ENCODE assay signal across 24 cellular contexts in the genomic region with DNA sequence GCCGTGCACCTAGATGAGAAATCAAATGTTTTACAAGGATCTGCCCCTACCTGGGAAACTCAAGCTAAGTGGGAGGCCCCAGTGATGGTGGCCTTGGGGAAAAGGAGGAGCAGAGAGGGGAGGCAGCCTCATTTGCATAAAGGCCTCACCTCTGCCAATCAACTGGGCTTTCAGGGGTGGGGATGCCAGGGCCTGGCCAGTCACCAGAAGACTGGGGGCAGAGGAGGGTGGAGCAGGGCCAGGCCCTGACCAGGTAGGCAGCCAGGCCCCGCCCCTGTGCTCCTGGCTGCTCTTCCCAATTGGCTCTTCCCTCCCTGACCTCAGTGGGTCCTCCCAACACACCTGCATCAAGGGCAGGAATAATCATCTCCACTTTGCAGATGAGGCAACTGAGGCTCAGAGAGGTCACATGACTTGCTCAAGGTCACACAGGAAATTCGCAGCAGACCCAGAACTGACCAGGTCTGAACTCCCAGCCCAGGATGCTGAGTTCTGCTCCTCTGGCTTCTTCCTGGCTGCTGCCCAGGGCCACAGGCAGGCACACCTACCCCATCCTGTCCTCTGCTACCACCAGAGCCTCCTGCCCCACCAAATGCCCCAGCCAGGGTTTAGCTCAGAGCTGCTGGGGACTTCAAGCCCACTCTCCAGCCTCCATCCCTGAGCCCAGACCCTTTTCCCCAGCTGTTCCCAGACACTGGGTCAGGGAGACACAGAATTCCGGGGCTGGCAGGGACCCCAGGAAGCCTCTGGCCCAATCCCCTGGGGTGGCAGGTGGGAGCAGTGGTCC.
DNase-seq lines count a peak whose midpoint lies in the region; ATAC-seq, FAIRE-seq and TF ChIP-seq lines count a peak whose summit lies in the region.
"Had no signal": no experiment of that assay in that cellular context is flagged by ENCODE, and none has a peak within 500 bp of the region (broad histone marks: within the 10 kb centered on the region; RNA-seq: fewer than 3 reads in every experiment).

No MANE protein-coding gene starts in this region.

- H3K36me3 ChIP-seq in H1 (ENCODE audit: control insufficient read depth in 2 of 4, insufficient read depth in 4 of 4, low read length in 3 of 4) = no peaks in the 10 kb centered on the region

- no peaks in the 10 kb centered on the region for H4K20me1 ChIP-seq in H1 (replicated peaks in 1 of 2; ENCODE audit: control insufficient read depth in 1 of 2, insufficient read depth in 2 of 2, low read length in 2 of 2)

- no peak overlapping the region for H2BK20ac ChIP-seq in H1 (ENCODE audit: low read length)

- no peak overlapping the region for H4K5ac ChIP-seq in H1 (ENCODE audit: insufficient read length, low read depth, low read length)

- no peak overlapping the region for H2BK5ac ChIP-seq in H1 (ENCODE audit: low read depth, low read length)

- H3K9me3 ChIP-seq in H1 (ENCODE audit: insufficient read depth in 2 of 2, low read depth in 1 of 2, low read length in 1 of 2) = peaks cover 5 to 8% of the 10 kb centered on the region in 2 experiments; a peak in 1 of 4 replicates

- H3K27ac ChIP-seq in H1 (ENCODE audit: low read depth, low read length) = no peak overlapping the region
- H3K27ac ChIP-seq: C4-2B had no signal

- no peak overlapping the region for H3K23ac ChIP-seq in H1 (ENCODE audit: insufficient read length)

- H2BK12ac ChIP-seq in H1 (ENCODE audit: low read depth, low read length) = peak overlapping the region; percentile 50; the same call in 1 of the 2 replicates

- H3K18ac ChIP-seq in H1 (ENCODE audit: extremely low read depth, low read length) = no peak overlapping the region

- H3K79me1 ChIP-seq in H1 (ENCODE audit: low read depth, low read length) = no peaks in the 10 kb centered on the region

- 89% methylated on average over 3 of the region's 4 CpGs; no CpG with 5 or more reads in 1 of the 2 experiments for WGBS in H1 (ENCODE audit: extremely low coverage in 1 of 2, insufficient coverage in 1 of 2, insufficient read length in 1 of 2, insufficient replicate concordance in 2 of 2, low coverage in 1 of 2, low lambda C conversion rate in 2 of 2, missing lambda C conversion rate in 1 of 2), 2 experiments

- H3K79me2 ChIP-seq in H1 (ENCODE audit: control insufficient read depth in 1 of 2, insufficient read depth in 2 of 2, low read length in 2 of 2) = no peaks in the 10 kb centered on the region

- TF ChIP-seq POLR2A in H1 (IDR thresholded peaks at IDR 0.05; ENCODE audit: control extremely low read depth in 1 of 2, low read depth in 2 of 2, low read length in 2 of 2) = no peak

- H4K91ac ChIP-seq in H1 (replicated peaks; ENCODE audit: insufficient read length, low read length) = no peak overlapping the region

- no peaks in the 10 kb centered on the region; a peak in 1 of 7 replicates for H3K27me3 ChIP-seq in H1 (replicated peaks in 1 of 4; ENCODE audit: control insufficient read depth in 3 of 4, extremely low read depth in 1 of 4, insufficient read depth in 3 of 4, low read length in 3 of 4)

- DNase-seq in activated CD8-positive, alpha-beta memory T cell treated with anti-CD3 and anti-CD28 coated beads, Interleukin-2, amount 50 U/mL, for 48 hours = peak; percentile 12
- no peak for DNase-seq in activated CD8-positive, alpha-beta memory T cell treated with anti-CD3 and anti-CD28 coated beads, Interleukin-2, amount 50 U/mL, for 4 hours
- DNase-seq in H1 (ENCODE audit: low read depth in 1 of 2, low spot score in 2 of 2) (no peak), osteocyte (ENCODE audit: extremely low spot score, unreplicated experiment) (peak; percentile 68), glomerular visceral epithelial cell (ENCODE audit: extremely low spot score) (no peak)
- no peak for DNase-seq in activated naive CD8-positive, alpha-beta T cell treated with anti-CD3 and anti-CD28 coated beads for 36 hours
- DNase-seq in activated CD4-positive, alpha-beta memory T cell treated with anti-CD3 and anti-CD28 coated beads, Interleukin-2, amount 10 ng/mL, durations not matched to agents 7 days and 5 days = no peak
- DNase-seq: 8988T; AML-193; Calu3; CD8-positive, alpha-beta memory T cell; DMS153; NCI-H1105; NCI-H1694; NCI-H2081; NCI-H2171 treated with DMSO at 0.1 percent for 48 hours; NCI-H524 treated with DMSO at 0.1 percent for 48 hours; SIG-M5 had no signal

- no peaks in the 10 kb centered on the region for H3K4me1 Mint-ChIP-seq in osteocyte (ENCODE audit: unreplicated experiment)
- no peaks in the 10 kb centered on the region for H3K4me1 Mint-ChIP-seq in activated naive CD8-positive, alpha-beta T cell treated with anti-CD3 and anti-CD28 coated beads for 36 hours
- H3K4me1 Mint-ChIP-seq in activated CD4-positive, alpha-beta memory T cell treated with anti-CD3 and anti-CD28 coated beads, Interleukin-2, amount 10 ng/mL, durations not matched to agents 7 days and 5 days = no peaks in the 10 kb centered on the region

- H2BK120ac ChIP-seq in H1 (replicated peaks; ENCODE audit: low read depth, low read length) = no peak overlapping the region

- no peak overlapping the region for H3K27ac Mint-ChIP-seq in osteocyte (ENCODE audit: unreplicated experiment)
- no peak overlapping the region for H3K27ac Mint-ChIP-seq in activated naive CD8-positive, alpha-beta T cell treated with anti-CD3 and anti-CD28 coated beads for 36 hours
- no peak overlapping the region for H3K27ac Mint-ChIP-seq in activated CD4-positive, alpha-beta memory T cell treated with anti-CD3 and anti-CD28 coated beads, Interleukin-2, amount 10 ng/mL, durations not matched to agents 7 days and 5 days

- no peak overlapping the region for H3K9ac ChIP-seq in H1 (replicated peaks in 1 of 4; ENCODE audit: extremely low read depth in 1 of 4, low read depth in 3 of 4, low read length in 3 of 4)

- no peak for FAIRE-seq in H1 (lab: Jason Lieb, UNC)
- FAIRE-seq: GM12892, H54 had no signal

- no peaks in the 10 kb centered on the region for H3K9me3 Mint-ChIP-seq in osteocyte (ENCODE audit: unreplicated experiment)
- peaks cover 3% of the 10 kb centered on the region for H3K9me3 Mint-ChIP-seq in activated naive CD8-positive, alpha-beta T cell treated with anti-CD3 and anti-CD28 coated beads for 36 hours
- H3K9me3 Mint-ChIP-seq in activated CD4-positive, alpha-beta memory T cell treated with anti-CD3 and anti-CD28 coated beads, Interleukin-2, amount 10 ng/mL, durations not matched to agents 7 days and 5 days = peaks cover 6% of the 10 kb centered on the region

- peaks cover 0 to 3% (median 0%) of the 10 kb centered on the region in 4 experiments; a peak in 1 of 7 replicates for H3K4me1 ChIP-seq in H1 (replicated peaks in 1 of 4; ENCODE audit: control insufficient read depth in 3 of 4, insufficient read depth in 4 of 4, low read length in 3 of 4)

- CTCF ChIA-PET in H1 (lab: Charles Lee; ENCODE audit: partially characterized antibody) = interaction anchor here (0.7 kb wide), 1 partner anchor 40 kb away, joined by 3 read pairs; no protein-coding TSS in a partner anchor
- CTCF ChIA-PET in activated CD4-positive, alpha-beta memory T cell treated with anti-CD3 and anti-CD28 coated beads, Interleukin-2, amount 10 ng/mL, durations not matched to agents 7 days and 5 days (lab: Charles Lee) = no interaction called here

- no peaks in the 10 kb centered on the region; the same call in 1 of the 2 replicates for H3K23me2 ChIP-seq in H1 (ENCODE audit: low read depth, low read length)

- TF ChIP-seq RAD21 in H1 (IDR thresholded peaks at IDR 0.05 in 1 of 2, conservative IDR thresholded peaks at IDR 0.05 in 1 of 2; ENCODE audit: low read depth in 2 of 2, low read length in 2 of 2) = no peak

- H2AK5ac ChIP-seq in H1 (ENCODE audit: low read depth, low read length) = no peak overlapping the region

- TF ChIP-seq EP300 in H1 (IDR thresholded peaks at IDR 0.05; ENCODE audit: borderline replicate concordance in 1 of 2, low read depth in 2 of 2, low read length in 2 of 2) = no peak

- H3K27me3 Mint-ChIP-seq in osteocyte (ENCODE audit: unreplicated experiment) = peaks cover 7% of the 10 kb centered on the region
- peaks cover 14% of the 10 kb centered on the region for H3K27me3 Mint-ChIP-seq in activated naive CD8-positive, alpha-beta T cell treated with anti-CD3 and anti-CD28 coated beads for 36 hours
- H3K27me3 Mint-ChIP-seq in activated CD4-positive, alpha-beta memory T cell treated with anti-CD3 and anti-CD28 coated beads, Interleukin-2, amount 10 ng/mL, durations not matched to agents 7 days and 5 days = no peaks in the 10 kb centered on the region

- no peak overlapping the region for H3K4ac ChIP-seq in H1 (replicated peaks; ENCODE audit: insufficient read length, low read depth, low read length)

- TF ChIP-seq CTCF in H1 (IDR thresholded peaks at IDR 0.05; ENCODE audit: control extremely low read depth in 1 of 3, insufficient read depth in 1 of 3, low read depth in 1 of 3, low read length in 3 of 3) = no peak
- no peak for TF ChIP-seq CTCF in osteocyte (IDR thresholded peaks at IDR 0.05)

- no peak for ATAC-seq in HG03159 (IDR thresholded peaks at IDR 0.05; ENCODE audit: unreplicated experiment)
- ATAC-seq: Panc1, SK-N-SH treated with all-trans-retinoic acid at 6 μM for 48 hours had no signal

- H3K14ac ChIP-seq in H1 (ENCODE audit: insufficient read length) = no peak overlapping the region

- no peak overlapping the region for H4K8ac ChIP-seq in H1 (ENCODE audit: extremely low read depth, insufficient read depth, low read length)

- H3K4me3 Mint-ChIP-seq in osteocyte (ENCODE audit: unreplicated experiment) = no peak overlapping the region
- no peak overlapping the region for H3K4me3 Mint-ChIP-seq in activated naive CD8-positive, alpha-beta T cell treated with anti-CD3 and anti-CD28 coated beads for 36 hours
- no peak overlapping the region for H3K4me3 Mint-ChIP-seq in activated CD4-positive, alpha-beta memory T cell treated with anti-CD3 and anti-CD28 coated beads, Interleukin-2, amount 10 ng/mL, durations not matched to agents 7 days and 5 days

- no peak overlapping the region for H3K56ac ChIP-seq in H1 (replicated peaks; ENCODE audit: insufficient read length, low read depth, low read length)

- H3K4me3 ChIP-seq in H1 (ENCODE audit: extremely low read depth in 1 of 4, insufficient read depth in 2 of 4, low read depth in 3 of 4, low read length in 4 of 4) = no peak overlapping the region

- no peak overlapping the region for H3K4me2 ChIP-seq in H1 (ENCODE audit: insufficient read depth in 1 of 2, low read depth in 2 of 2, low read length in 2 of 2)

- H2BK15ac ChIP-seq in H1 (ENCODE audit: low read length) = no peak overlapping the region

- H3K36me3 Mint-ChIP-seq in osteocyte (ENCODE audit: unreplicated experiment) = no peaks in the 10 kb centered on the region
- H3K36me3 Mint-ChIP-seq in activated naive CD8-positive, alpha-beta T cell treated with anti-CD3 and anti-CD28 coated beads for 36 hours = no peaks in the 10 kb centered on the region
- H3K36me3 Mint-ChIP-seq in activated CD4-positive, alpha-beta memory T cell treated with anti-CD3 and anti-CD28 coated beads, Interleukin-2, amount 10 ng/mL, durations not matched to agents 7 days and 5 days (ENCODE audit: low read depth) = no peaks in the 10 kb centered on the region
- H3K36me3 Mint-ChIP-seq: CD8-positive, alpha-beta memory T cell had no signal

- POLR2A ChIA-PET in H1 (lab: Charles Lee; ENCODE audit: partially characterized antibody) = no interaction called here
- POLR2A ChIA-PET in activated CD4-positive, alpha-beta memory T cell treated with anti-CD3 and anti-CD28 coated beads, Interleukin-2, amount 10 ng/mL, durations not matched to agents 7 days and 5 days (lab: Charles Lee) = no interaction called here

- no peak overlapping the region for H2AFZ ChIP-seq in H1 (ENCODE audit: low read length)

Comparison
In these comparisons a context has a peak if more than half of its experiments do, and no peak if none do; other contexts are left out.
1. DNase-seq: peak in activated CD8-positive, alpha-beta memory T cell treated with anti-CD3 and anti-CD28 coated beads, Interleukin-2, amount 50 U/mL, for 48 hours (single experiment) and osteocyte (single experiment); none in activated CD8-positive, alpha-beta memory T cell treated with anti-CD3 and anti-CD28 coated beads, Interleukin-2, amount 50 U/mL, for 4 hours (single experiment), H1 (0 of 2), activated naive CD8-positive, alpha-beta T cell treated with anti-CD3 and anti-CD28 coated beads for 36 hours (single experiment), activated CD4-positive, alpha-beta memory T cell treated with anti-CD3 and anti-CD28 coated beads, Interleukin-2, amount 10 ng/mL, durations not matched to agents 7 days and 5 days (single experiment) and glomerular visceral epithelial cell (single experiment).